In genomic region chr17:50127661-50128361, GRCh38 we compare ENCODE assay signal across 13 cellular contexts. TPM values are rescaled to one million over a fixed set of nuclear protein-coding genes. Genes with fewer than 3 reads are reported as not detected.
A peak's percentile ranks its signal among the peaks of the same experiment; 100 is the strongest.
DNase-seq lines count a peak whose midpoint lies in the region; ATAC-seq and TF ChIP-seq lines count a peak whose summit lies in the region.
"Had no signal": no experiment of that assay in that cellular context is flagged by ENCODE, and none has a peak within 500 bp of the region (broad histone marks: within the 10 kb centered on the region; RNA-seq: fewer than 3 reads in every experiment).

No MANE protein-coding gene starts in this region.

- H3K9me2 ChIP-seq in Loucy (replicated peaks; ENCODE audit: low read depth, low read length): no peaks in the 10 kb centered on the region

- H3K4me3 Mint-ChIP-seq in WTC11: peak overlapping the region; percentile 97
- H3K4me3 Mint-ChIP-seq in activated naive CD4-positive, alpha-beta T cell treated with anti-CD3 and anti-CD28 coated beads for 36 hours: no peak overlapping the region

- no peak overlapping the region for H4K91ac ChIP-seq in mesenchymal stem cell (ENCODE audit: low read length)

- peak overlapping the region; percentile 37 to 57 for H3K4ac ChIP-seq in mesenchymal stem cell (ENCODE audit: low read depth in 1 of 2, low read length in 2 of 2)

- peak overlapping the region; percentile 57 for H2AK5ac ChIP-seq in mesenchymal stem cell (ENCODE audit: low read length, severe bottlenecking)

- intact Hi-C loops in activated naive CD4-positive, alpha-beta T cell treated with anti-CD3 and anti-CD28 coated beads for 36 hours (cut with micrococcal nuclease): no loop called here

- no peak overlapping the region for H2AFZ ChIP-seq in Loucy (ENCODE audit: low read length)
- H2AFZ ChIP-seq in mesenchymal stem cell (ENCODE audit: low read depth, low read length): no peak overlapping the region

- peak overlapping the region in 1 of 2 experiments; percentile 5 for H3K18ac ChIP-seq in mesenchymal stem cell (ENCODE audit: low read depth in 1 of 2, low read length in 2 of 2)

- H3K27me3 Mint-ChIP-seq in WTC11 (ENCODE audit: low read depth): peaks cover 26% of the 10 kb centered on the region
- H3K27me3 Mint-ChIP-seq in activated naive CD4-positive, alpha-beta T cell treated with anti-CD3 and anti-CD28 coated beads for 36 hours (ENCODE audit: low read depth): peaks cover 17% of the 10 kb centered on the region

- whole genome bisulfite sequencing in mesenchymal stem cell: 61% methylated on average over 6 of the region's 6 CpGs

- peaks cover 49% of the 10 kb centered on the region for H3K4me1 Mint-ChIP-seq in WTC11
- peaks cover 24% of the 10 kb centered on the region for H3K4me1 Mint-ChIP-seq in activated naive CD4-positive, alpha-beta T cell treated with anti-CD3 and anti-CD28 coated beads for 36 hours (ENCODE audit: low read depth)

- ATAC-seq in WTC11 (no peak), GM21367 (IDR thresholded peaks at IDR 0.05; ENCODE audit: unreplicated experiment) (no peak)
- ATAC-seq: stimulated activated naive CD8-positive, alpha-beta T cell treated with anti-CD3 and anti-CD28 coated beads, Interleukin-15, amount 100 ng/mL, for 72 hours had no signal

- DNase-seq in EH (ENCODE audit: low read depth) (peak; percentile 65), WTC11 (ENCODE audit: low spot score) (no peak), mesenchymal stem cell (peak; percentile 51), middle frontal gyrus (ENCODE audit: extremely low spot score, low spot score) (no peak)
- no peak for DNase-seq in activated naive CD4-positive, alpha-beta T cell treated with anti-CD3 and anti-CD28 coated beads for 36 hours
- DNase-seq in activated CD4-positive, alpha-beta T cell treated with anti-CD3 and anti-CD28 coated beads, Interleukin-2, amount 50 U/mL, for 1 hour: no peak
- DNase-seq: amniotic stem cell; CD4-positive, alpha-beta T cell; stimulated activated CD4-positive, alpha-beta T cell treated with anti-CD3 and anti-CD28 coated beads, Interleukin-2, amount 100 ng/mL, for 24 hours; stimulated activated naive CD8-positive, alpha-beta T cell treated with anti-CD3 and anti-CD28 coated beads, Interleukin-15, amount 100 ng/mL, for 72 hours had no signal

- H3K4me1 ChIP-seq in Loucy (ENCODE audit: insufficient read depth, low read length, poor library complexity, severe bottlenecking): peaks cover 23% of the 10 kb centered on the region
- H3K4me1 ChIP-seq in mesenchymal stem cell (ENCODE audit: control insufficient read depth, insufficient read depth, low read depth, low read length): peaks cover 45% of the 10 kb centered on the region

- H4K20me1 ChIP-seq in Loucy (ENCODE audit: insufficient read depth, low read length, poor library complexity, severe bottlenecking): no peaks in the 10 kb centered on the region

- H3K79me2 ChIP-seq in Loucy (ENCODE audit: insufficient read depth, low read length): no peaks in the 10 kb centered on the region

- H3K79me1 ChIP-seq in mesenchymal stem cell (replicated peaks; ENCODE audit: low read length, poor library complexity, severe bottlenecking): peaks cover 21% of the 10 kb centered on the region

- H3K4me3 ChIP-seq in Loucy (ENCODE audit: low read length, poor library complexity, severe bottlenecking): peak overlapping the region; percentile 13
- H3K4me3 ChIP-seq in mesenchymal stem cell (ENCODE audit: insufficient read depth in 1 of 2, low read depth in 1 of 2, low read length in 2 of 2): no peak overlapping the region

- POLR2A ChIA-PET in WTC11 (lab: Charles Lee): no interaction called here

- H3K27me3 ChIP-seq in Loucy (ENCODE audit: insufficient read depth, low read length, poor library complexity, severe bottlenecking) (no peaks in the 10 kb centered on the region), mesenchymal stem cell (ENCODE audit: control insufficient read depth in 1 of 2, insufficient read depth in 1 of 2, low read length in 2 of 2) (peaks cover 0 to 4% of the 10 kb centered on the region in 2 experiments)

- H3K23ac ChIP-seq in mesenchymal stem cell (ENCODE audit: low read length in 2 of 2): no peak overlapping the region

- H2BK15ac ChIP-seq in mesenchymal stem cell (ENCODE audit: low read depth, poor library complexity, severe bottlenecking): no peak overlapping the region

- no peaks in the 10 kb centered on the region for H3K9me3 Mint-ChIP-seq in WTC11
- H3K9me3 Mint-ChIP-seq in activated naive CD4-positive, alpha-beta T cell treated with anti-CD3 and anti-CD28 coated beads for 36 hours: no peaks in the 10 kb centered on the region
- H3K9me3 Mint-ChIP-seq: CD4-positive, alpha-beta T cell; stimulated activated naive CD8-positive, alpha-beta T cell treated with anti-CD3 and anti-CD28 coated beads, Interleukin-15, amount 100 ng/mL, for 72 hours had no signal

- H3K9ac ChIP-seq in Loucy (ENCODE audit: low read depth, low read length, poor library complexity, severe bottlenecking) (no peak overlapping the region), mesenchymal stem cell (ENCODE audit: low read length) (no peak overlapping the region)

- H3K36me3 Mint-ChIP-seq in WTC11: no peaks in the 10 kb centered on the region
- H3K36me3 Mint-ChIP-seq in activated naive CD4-positive, alpha-beta T cell treated with anti-CD3 and anti-CD28 coated beads for 36 hours (ENCODE audit: low read depth): peaks cover 5% of the 10 kb centered on the region

- peaks cover 4% of the 10 kb centered on the region; the same call in 1 of the 2 replicates for H3F3A ChIP-seq in Loucy (ENCODE audit: low read depth)

- no peak overlapping the region for H3K14ac ChIP-seq in mesenchymal stem cell (ENCODE audit: low read length in 2 of 2)

- H2BK120ac ChIP-seq in mesenchymal stem cell (ENCODE audit: low read depth, low read length): peak overlapping the region; percentile 84

- H2BK12ac ChIP-seq in mesenchymal stem cell (ENCODE audit: low read length in 2 of 2): peak overlapping the region in 1 of 2 experiments; percentile 47

- TF ChIP-seq CTCF in Loucy (conservative IDR thresholded peaks at IDR 0.05; ENCODE audit: low read length): no peak
- TF ChIP-seq CTCF in WTC11 (IDR thresholded peaks at IDR 0.05): no peak

- no peaks in the 10 kb centered on the region for H3K9me3 ChIP-seq in Loucy (ENCODE audit: insufficient read depth, low read depth, low read length)
- H3K9me3 ChIP-seq in mesenchymal stem cell (ENCODE audit: control insufficient read depth, low read length): no peaks in the 10 kb centered on the region

- no peak overlapping the region for H2BK5ac ChIP-seq in mesenchymal stem cell (ENCODE audit: low read depth, low read length, poor library complexity, severe bottlenecking)

- H3K36me3 ChIP-seq in Loucy (ENCODE audit: insufficient read depth, low read length) (no peaks in the 10 kb centered on the region), mesenchymal stem cell (ENCODE audit: control insufficient read depth in 1 of 2, insufficient read depth in 2 of 2, low read depth in 1 of 2, low read length in 2 of 2) (peaks cover 0 to 13% of the 10 kb centered on the region in 2 experiments)

- CTCF ChIA-PET in WTC11 (lab: Charles Lee): interaction anchor here (0.6 to 2.5 kb wide), 13 partner anchors 11 to 169 kb away, joined by 3 to 12 read pairs (median 5); partner anchors contain the start of genes PDK2 and PPP1R9B
- CTCF ChIA-PET in activated naive CD4-positive, alpha-beta T cell treated with anti-CD3 and anti-CD28 coated beads for 36 hours (lab: Charles Lee): no interaction called here

- H4K8ac ChIP-seq in mesenchymal stem cell (ENCODE audit: low read length): peak overlapping the region; percentile 3

- H3K4me2 ChIP-seq in Loucy (ENCODE audit: low read depth, low read length, poor library complexity, severe bottlenecking) (peak overlapping the region; percentile 62), mesenchymal stem cell (ENCODE audit: low read length, poor library complexity, severe bottlenecking) (peak overlapping the region; percentile 65)

- H3K27ac ChIP-seq in mesenchymal stem cell (ENCODE audit: low read length, poor library complexity, severe bottlenecking): peak overlapping the region; percentile 19

- peak overlapping the region; percentile 33; the same call in 1 of the 2 replicates for H3K27ac Mint-ChIP-seq in WTC11
- no peak overlapping the region for H3K27ac Mint-ChIP-seq in activated naive CD4-positive, alpha-beta T cell treated with anti-CD3 and anti-CD28 coated beads for 36 hours

TF ChIP-seq in WTC11, 78 proteins besides CTCF, POLR2A, EP300 and RAD21 (continues in another document):
- TF ChIP-seq, protein P1, sequence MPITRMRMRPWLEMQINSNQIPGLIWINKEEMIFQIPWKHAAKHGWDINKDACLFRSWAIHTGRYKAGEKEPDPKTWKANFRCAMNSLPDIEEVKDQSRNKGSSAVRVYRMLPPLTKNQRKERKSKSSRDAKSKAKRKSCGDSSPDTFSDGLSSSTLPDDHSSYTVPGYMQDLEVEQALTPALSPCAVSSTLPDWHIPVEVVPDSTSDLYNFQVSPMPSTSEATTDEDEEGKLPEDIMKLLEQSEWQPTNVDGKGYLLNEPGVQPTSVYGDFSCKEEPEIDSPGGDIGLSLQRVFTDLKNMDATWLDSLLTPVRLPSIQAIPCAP (CRISPR knock-in tag; IDR thresholded peaks at IDR 0.05): no peak

RNA-seq across cellular contexts. Expression of gene SAMD14, which starts 2.1 kb away (rescaled TPM):
- total RNA-seq in WTC11 (2021): 4.5 to 6.0 TPM (median 5.9 TPM) in 3 replicates
- polyA plus RNA-seq in mesenchymal stem cell (2013, experiment 1 of 2): 17.9 TPM
- 17.2 TPM for polyA plus RNA-seq in mesenchymal stem cell (2013, experiment 2 of 2)
- total RNA-seq in activated naive CD4-positive, alpha-beta T cell treated with anti-CD3 and anti-CD28 coated beads for 36 hours: 1 to 10 TPM; 1.1 to 1.3 TPM
- total RNA-seq: NCI-H460 had no signal

RNA-seq across cellular contexts. Expression of gene PPP1R9B, which starts 22.7 kb away (rescaled TPM):
- 20.4 to 21.7 TPM (median 20.6 TPM) in 3 replicates for total RNA-seq in WTC11 (2021)
- 34.9 TPM for polyA plus RNA-seq in mesenchymal stem cell (2013, experiment 1 of 2)
- polyA plus RNA-seq in mesenchymal stem cell (2013, experiment 2 of 2): 33.0 TPM
- 10 to 100 TPM; 67.7 TPM for total RNA-seq in activated naive CD4-positive, alpha-beta T cell treated with anti-CD3 and anti-CD28 coated beads for 36 hours

RNA-seq across cellular contexts. Expression of gene PDK2, which starts 32.7 kb away (rescaled TPM):
- total RNA-seq in WTC11 (2021): 16.6 to 21.3 TPM (median 19.8 TPM) in 3 replicates
- polyA plus RNA-seq in mesenchymal stem cell (2013, experiment 1 of 2): 43.1 TPM
- 39.6 TPM for polyA plus RNA-seq in mesenchymal stem cell (2013, experiment 2 of 2)
- total RNA-seq in activated naive CD4-positive, alpha-beta T cell treated with anti-CD3 and anti-CD28 coated beads for 36 hours: 10 to 100 TPM; 10.5 to 11.1 TPM

RNA-seq across cellular contexts. Expression of gene SGCA, which starts 38.0 kb away (rescaled TPM):
- 0.39 to 1.0 TPM in 2 of 3 replicates, not detected in the other for total RNA-seq in WTC11 (2021)
- polyA plus RNA-seq in mesenchymal stem cell (2013, experiment 1 of 2): 0.14 TPM
- polyA plus RNA-seq in mesenchymal stem cell (2013, experiment 2 of 2): 0.08 TPM
- total RNA-seq in activated naive CD4-positive, alpha-beta T cell treated with anti-CD3 and anti-CD28 coated beads for 36 hours: under 1 TPM in 1 of 2 experiments, not detected in 1; 0.14 TPM
- total RNA-seq: CD4-positive, alpha-beta T cell; NCI-H460 had no signal

Comparison
In these comparisons a context has a peak if more than half of its experiments do, and no peak if none do; other contexts are left out.
1. DNase-seq: peak in EH (single experiment) and mesenchymal stem cell (single experiment); none in WTC11 (single experiment), activated naive CD4-positive, alpha-beta T cell treated with anti-CD3 and anti-CD28 coated beads for 36 hours (single experiment), activated CD4-positive, alpha-beta T cell treated with anti-CD3 and anti-CD28 coated beads, Interleukin-2, amount 50 U/mL, for 1 hour (single experiment) and middle frontal gyrus (single experiment).